17 cellular contexts compared by ENCODE assay signal in the genomic region with DNA sequence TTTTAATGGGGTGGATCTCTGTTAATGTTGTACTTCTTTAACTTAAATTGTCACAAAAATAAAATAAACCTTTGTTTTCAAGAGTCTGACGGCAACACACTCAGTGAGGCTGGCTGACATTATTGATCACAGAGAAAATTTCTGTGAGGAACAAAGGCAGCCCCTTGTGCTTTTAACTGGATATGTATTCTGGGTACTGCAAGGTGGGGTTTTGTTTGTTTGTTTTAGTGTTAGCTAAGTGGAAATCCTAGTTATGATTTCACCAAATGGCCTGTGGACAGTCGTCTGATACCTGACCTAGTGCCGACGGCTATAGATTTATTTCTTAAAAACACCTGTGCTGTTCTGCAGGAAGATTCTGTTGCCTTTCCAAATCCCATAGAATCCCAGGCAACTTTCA.
A peak's percentile ranks its signal among the peaks of the same experiment; 100 is the strongest.
DNase-seq lines count a peak whose midpoint lies in the region; ATAC-seq, FAIRE-seq and TF ChIP-seq lines count a peak whose summit lies in the region.
"Had no signal": no experiment of that assay in that cellular context is flagged by ENCODE, and none has a peak within 500 bp of the region (broad histone marks: within the 10 kb centered on the region; RNA-seq: fewer than 3 reads in every experiment).

No MANE protein-coding gene starts in this region.

- DNase-seq in HepG2 (ENCODE audit: low spot score) = peak; percentile 33
- DNase-seq in right lobe of liver = no peak
- peak; percentile 26 for DNase-seq in NCI-H146 treated with DMSO at 0.1 percent for 48 hours (lab: John Stamatoyannopoulos, UW; ENCODE audit: unreplicated experiment)
- peak; percentile 87 for DNase-seq in NCI-H748 (lab: John Stamatoyannopoulos, UW; ENCODE audit: unreplicated experiment)
- DNase-seq in mucosa of descending colon = no peak
- no peak for DNase-seq in activated CD4-positive, alpha-beta T cell treated with anti-CD3 and anti-CD28 coated beads, Interleukin-2, amount 50 U/mL, for 1 hour
- DNase-seq: C1 segment of cervical spinal cord; CD4-positive, alpha-beta T cell; DMS153; DMS79 treated with DMSO at 0.1 percent for 48 hours; EL had no signal

- H3K79me2 ChIP-seq in HepG2 (ENCODE audit: insufficient read depth, low read length) = no peaks in the 10 kb centered on the region

- peak overlapping the region in 1 of 3 experiments; percentile 12; a peak in 1 of 6 replicates for H3K4me3 ChIP-seq in HepG2 (replicated peaks in 1 of 3; ENCODE audit: insufficient read depth in 1 of 3, low read depth in 2 of 3, low read length in 3 of 3)
- no peak overlapping the region for H3K4me3 ChIP-seq in right lobe of liver
- no peak overlapping the region for H3K4me3 ChIP-seq in mucosa of descending colon
- H3K4me3 ChIP-seq: HAP-1 had no signal

- H4K20me1 ChIP-seq in HepG2 (ENCODE audit: insufficient read depth, low read length) = no peaks in the 10 kb centered on the region

- peaks cover 49% of the 10 kb centered on the region for H3K4me1 ChIP-seq in HepG2 (ENCODE audit: insufficient read depth, low read length)
- no peaks in the 10 kb centered on the region for H3K4me1 ChIP-seq in right lobe of liver
- H3K4me1 ChIP-seq in mucosa of descending colon (ENCODE audit: low read depth) = no peaks in the 10 kb centered on the region
- H3K4me1 ChIP-seq: HAP-1 had no signal

- no peak overlapping the region for H3K27ac ChIP-seq in HepG2 (ENCODE audit: extremely low read length, insufficient read depth, low read length)
- no peak overlapping the region for H3K27ac ChIP-seq in right lobe of liver

- TF ChIP-seq EP300 in HepG2 (IDR thresholded peaks at IDR 0.05; ENCODE audit: low read depth in 2 of 2, low read length in 2 of 2) = peak in 1 of 2 experiments; percentile 82; a peak in 2 of 4 replicates
- TF ChIP-seq EP300 in HepG2 (CRISPR knock-in tag; IDR thresholded peaks at IDR 0.05; ENCODE audit: borderline replicate concordance) = no peak

- 5% methylated on average over 4 of the region's 4 CpGs for WGBS in HepG2 (ENCODE audit: low lambda C conversion rate)
- 53% methylated on average over 4 of the region's 4 CpGs for WGBS in right lobe of liver (ENCODE audit: insufficient coverage, low coverage, low lambda C conversion rate, missing lambda C conversion rate)

- no peaks in the 10 kb centered on the region for H3K9me3 ChIP-seq in HepG2 (ENCODE audit: low read length)
- H3K9me3 ChIP-seq in right lobe of liver = no peaks in the 10 kb centered on the region
- no peaks in the 10 kb centered on the region for H3K9me3 ChIP-seq in mucosa of descending colon
- H3K9me3 ChIP-seq: HAP-1 had no signal

- H3K9ac ChIP-seq in HepG2 (ENCODE audit: insufficient read depth, low read depth, low read length) = no peak overlapping the region

- TF ChIP-seq POLR2A in HepG2 (IDR thresholded peaks at IDR 0.05; ENCODE audit: insufficient read depth in 1 of 2, low read depth in 2 of 2, low read length in 2 of 2) (no peak), right lobe of liver (IDR thresholded peaks at IDR 0.05) (no peak)

- H3K36me3 ChIP-seq in HepG2 (replicated peaks in 1 of 2; ENCODE audit: control insufficient read depth in 1 of 2, insufficient read depth in 2 of 2, low read length in 2 of 2) = no peaks in the 10 kb centered on the region
- H3K36me3 ChIP-seq in right lobe of liver = no peaks in the 10 kb centered on the region
- H3K36me3 ChIP-seq in mucosa of descending colon (ENCODE audit: low read depth) = no peaks in the 10 kb centered on the region
- H3K36me3 ChIP-seq: HAP-1 had no signal

- intact Hi-C loops in HepG2 (cut with micrococcal nuclease; ENCODE audit: unreplicated experiment) = loop anchor here (5.0 kb wide), 1 partner anchor 72 kb away; no protein-coding TSS in a partner anchor
- intact Hi-C loops in right lobe of liver (cut with DNase I) = no loop called here
- intact Hi-C loops in mucosa of descending colon (cut with DNase I, micrococcal nuclease) = no loop called here

- BruUV-seq in HepG2 (replicated peaks; lab: Mats Ljungman, UMichigan) = no TSS peak

- FAIRE-seq in HepG2 (lab: Jason Lieb, UNC) = no peak
- FAIRE-seq: A204.1, D721Med, GM12891, H1 had no signal

- H2AFZ ChIP-seq in HepG2 (ENCODE audit: low read length) = peak overlapping the region; percentile 89

- TF ChIP-seq CTCF in HepG2 (CRISPR knock-in tag; IDR thresholded peaks at IDR 0.05) (no peak), right lobe of liver (IDR thresholded peaks at IDR 0.05) (no peak), mucosa of descending colon (IDR thresholded peaks at IDR 0.05) (no peak)

- no peak for TF ChIP-seq RAD21 in HepG2 (CRISPR knock-in tag; IDR thresholded peaks at IDR 0.05)

- POLR2A ChIA-PET in HepG2 (lab: Yijun Ruan, JAX) = no interaction called here

- ATAC-seq in HepG2 (peak; percentile 78), right lobe of liver (no peak), mucosa of descending colon (no peak), GM19351 (IDR thresholded peaks at IDR 0.05; ENCODE audit: unreplicated experiment) (no peak)

- peak overlapping the region; percentile 37 for H3K4me2 ChIP-seq in HepG2 (ENCODE audit: low read depth, low read length)

- H3K27me3 ChIP-seq in HepG2 (ENCODE audit: control insufficient read depth in 1 of 2, insufficient read depth in 2 of 2, low read length in 2 of 2) = no peaks in the 10 kb centered on the region
- no peaks in the 10 kb centered on the region for H3K27me3 ChIP-seq in right lobe of liver

- CTCF ChIA-PET in HepG2 (lab: Yijun Ruan, JAX; ENCODE audit: low intra/inter-chr PET ratio, low total read pairs) = no interaction called here

- in situ Hi-C loops in HepG2 (cut with HindIII; ENCODE audit: extremely low pct_ligation_motif_present, low pct_unique_long_range_greater_than_20kb) = no loop called here

TF ChIP-seq in HepG2, 621 proteins besides CTCF, POLR2A, EP300 and RAD21 (continues in another document):
- TF ChIP-seq AFF4 (CRISPR knock-in tag; IDR thresholded peaks at IDR 0.05) = no peak
- no peak for TF ChIP-seq ZNF839 (CRISPR knock-in tag; IDR thresholded peaks at IDR 0.05; ENCODE audit: borderline replicate concordance)
- no peak for TF ChIP-seq CBFB (CRISPR knock-in tag; IDR thresholded peaks at IDR 0.05)
- no peak for TF ChIP-seq ZNF766 (CRISPR knock-in tag; IDR thresholded peaks at IDR 0.05; ENCODE audit: borderline replicate concordance)
- TF ChIP-seq AHDC1 (CRISPR knock-in tag; IDR thresholded peaks at IDR 0.05; ENCODE audit: borderline replicate concordance) = peak; percentile 86

Comparison
In these comparisons a context has a peak if more than half of its experiments do, and no peak if none do; other contexts are left out.
1. DNase-seq: peak in HepG2 (single experiment), NCI-H146 treated with DMSO at 0.1 percent for 48 hours (single experiment) and NCI-H748 (single experiment); none in right lobe of liver (0 of 3), mucosa of descending colon (0 of 3) and activated CD4-positive, alpha-beta T cell treated with anti-CD3 and anti-CD28 coated beads, Interleukin-2, amount 50 U/mL, for 1 hour (single experiment).